ENCODE assay signal across 16 cellular contexts in the genomic region with DNA sequence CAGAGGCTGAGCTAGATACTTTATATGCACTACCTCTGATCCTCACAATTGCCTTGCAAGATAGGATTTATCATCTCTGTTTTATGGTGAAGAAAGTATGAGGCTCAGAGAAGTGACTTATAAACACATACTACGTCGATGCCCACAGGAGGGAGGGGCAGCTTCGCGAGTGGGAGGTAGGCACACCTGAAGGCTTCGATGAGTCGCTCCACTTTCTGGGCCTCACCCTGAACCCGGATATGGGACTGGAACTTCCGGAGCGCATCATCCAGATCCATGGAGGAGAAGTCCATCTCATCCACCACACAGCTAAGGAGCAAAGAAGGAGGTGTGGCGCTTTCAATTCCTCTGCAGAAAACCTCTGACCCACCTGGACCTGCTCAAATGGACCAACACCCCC. TPM values are rescaled to one million over a fixed set of nuclear protein-coding genes. Genes with fewer than 3 reads are reported as not detected.
A peak's percentile ranks its signal among the peaks of the same experiment; 100 is the strongest.
DNase-seq lines count a peak whose midpoint lies in the region; TF ChIP-seq lines count a peak whose summit lies in the region.
"Had no signal": no experiment of that assay in that cellular context is flagged by ENCODE, and none has a peak within 500 bp of the region (broad histone marks: within the 10 kb centered on the region; RNA-seq: fewer than 3 reads in every experiment).

No MANE protein-coding gene starts in this region.

- H3K36me3 ChIP-seq in mammary epithelial cell (ENCODE audit: insufficient read depth, low read length) (no peaks in the 10 kb centered on the region), breast epithelium (no peaks in the 10 kb centered on the region), neural progenitor cell (no peaks in the 10 kb centered on the region)

- no peak overlapping the region for H3K4me3 Mint-ChIP-seq in endothelial cell (ENCODE audit: unreplicated experiment)
- H3K4me3 Mint-ChIP-seq in neural progenitor cell: no peak overlapping the region
- H3K4me3 Mint-ChIP-seq: CD14-positive monocyte; CD4-positive, alpha-beta memory T cell; H9 had no signal

- in situ Hi-C loops in mammary epithelial cell (cut with MboI; ENCODE audit: low sequenced_read_pairs in 2 of 2): no loop called here

- 77% methylated on average over 10 of the region's 10 CpGs for WGBS in mammary epithelial cell (ENCODE audit: low coverage, missing lambda C conversion rate)

- H3K36me3 Mint-ChIP-seq in endothelial cell (ENCODE audit: low read depth, unreplicated experiment) (peaks cover 7% of the 10 kb centered on the region), neural progenitor cell (no peaks in the 10 kb centered on the region)
- H3K36me3 Mint-ChIP-seq: CD4-positive, alpha-beta memory T cell had no signal

- no peak overlapping the region for H3K4me2 ChIP-seq in mammary epithelial cell (ENCODE audit: insufficient read depth, low read depth, low read length)
- H3K4me2 ChIP-seq in neural progenitor cell: no peak overlapping the region
- H3K4me2 ChIP-seq: BLaER1 had no signal

- no peaks in the 10 kb centered on the region for H3K9me3 ChIP-seq in mammary epithelial cell (replicated peaks; ENCODE audit: insufficient read depth, low read length)
- no peaks in the 10 kb centered on the region for H3K9me3 ChIP-seq in breast epithelium
- no peaks in the 10 kb centered on the region for H3K9me3 ChIP-seq in neural progenitor cell (ENCODE audit: low read depth)
- H3K9me3 ChIP-seq: BLaER1 had no signal

- H3K4me3 ChIP-seq in mammary epithelial cell (replicated peaks in 1 of 3; ENCODE audit: insufficient read depth in 1 of 3, low read depth in 2 of 3, low read length in 3 of 3): no peak overlapping the region
- H3K4me3 ChIP-seq in breast epithelium: no peak overlapping the region
- H3K4me3 ChIP-seq in neural progenitor cell: no peak overlapping the region
- H3K4me3 ChIP-seq: BLaER1 had no signal

- H3K9ac ChIP-seq in mammary epithelial cell (ENCODE audit: insufficient read depth, low read length): no peak overlapping the region
- no peak overlapping the region for H3K9ac ChIP-seq in neural progenitor cell
- H3K9ac ChIP-seq: BLaER1 had no signal

- no peak overlapping the region for H3K27ac ChIP-seq in mammary epithelial cell (ENCODE audit: insufficient read depth, low read depth, low read length)
- no peak overlapping the region for H3K27ac ChIP-seq in breast epithelium
- no peak overlapping the region for H3K27ac ChIP-seq in neural progenitor cell
- H3K27ac ChIP-seq: BLaER1 had no signal

- H3K4me1 ChIP-seq in mammary epithelial cell (ENCODE audit: insufficient read depth, low read length) (no peaks in the 10 kb centered on the region), breast epithelium (no peaks in the 10 kb centered on the region), neural progenitor cell (peaks cover 10% of the 10 kb centered on the region)
- H3K4me1 ChIP-seq: BLaER1 had no signal

- DNase-seq in mammary epithelial cell (peak; percentile 61), breast epithelium (ENCODE audit: low spot score in 2 of 2) (no peak), endothelial cell (ENCODE audit: low spot score) (no peak), neural progenitor cell (ENCODE audit: low spot score) (no peak), putamen (ENCODE audit: low spot score) (no peak), NCI-H2107 treated with DMSO at 0.1 percent for 48 hours (lab: John Stamatoyannopoulos, UW; ENCODE audit: unreplicated experiment) (no peak)
- no peak for DNase-seq in NK-92 treated with Interleukin-12 subunit alpha and Interleukin-12 subunit beta, amount 100 ng/mL, for 24 hours (lab: John Stamatoyannopoulos, UW)
- DNase-seq: 8988T; CD4-positive, alpha-beta memory T cell; DMS153; DMS79; GDM1; H9; IMR-90 had no signal

- no peak for TF ChIP-seq CTCF in mammary epithelial cell (conservative IDR thresholded peaks at IDR 0.05 in 1 of 2, IDR thresholded peaks at IDR 0.05 in 1 of 2; ENCODE audit: extremely low read depth in 1 of 2, insufficient read depth in 1 of 2, low read depth in 1 of 2, low read length in 2 of 2)
- no peak for TF ChIP-seq CTCF in breast epithelium (IDR thresholded peaks at IDR 0.05)
- TF ChIP-seq CTCF in endothelial cell (IDR thresholded peaks at IDR 0.05; ENCODE audit: unreplicated experiment): no peak
- no peak for TF ChIP-seq CTCF in neural progenitor cell (IDR thresholded peaks at IDR 0.05)

- intact Hi-C loops in mammary epithelial cell (cut with micrococcal nuclease) (loop anchor here (5.0 kb wide), 1 partner anchor 69 kb away; no protein-coding TSS in a partner anchor), breast epithelium (cut with DNase I; ENCODE audit: low total_unique reads) (no loop called here)

- H3K27me3 Mint-ChIP-seq in endothelial cell (ENCODE audit: unreplicated experiment) (no peaks in the 10 kb centered on the region), neural progenitor cell (ENCODE audit: insufficient read depth, low read depth) (peaks cover 2% of the 10 kb centered on the region)
- H3K27me3 Mint-ChIP-seq: CD4-positive, alpha-beta memory T cell had no signal

- CTCF ChIA-PET in mammary epithelial cell (lab: Charles Lee; ENCODE audit: low non-redundant PET): no interaction called here

- peaks cover 6% of the 10 kb centered on the region for H3F3A ChIP-seq in neural progenitor cell (ENCODE audit: low read depth)

- H3K4me1 Mint-ChIP-seq in endothelial cell (ENCODE audit: unreplicated experiment) (peaks cover 5% of the 10 kb centered on the region), neural progenitor cell (peaks cover 4% of the 10 kb centered on the region)
- H3K4me1 Mint-ChIP-seq: CD14-positive monocyte; CD4-positive, alpha-beta memory T cell had no signal

- H3K27ac Mint-ChIP-seq in endothelial cell (ENCODE audit: unreplicated experiment): peak overlapping the region; percentile 57
- H3K27ac Mint-ChIP-seq in neural progenitor cell: peak overlapping the region; percentile 33
- H3K27ac Mint-ChIP-seq: CD14-positive monocyte, H9 had no signal

- no peak for TF ChIP-seq POLR2A in breast epithelium (IDR thresholded peaks at IDR 0.05)

- no peaks in the 10 kb centered on the region for H3K27me3 ChIP-seq in mammary epithelial cell (ENCODE audit: insufficient read depth, low read length)
- H3K27me3 ChIP-seq in breast epithelium: peaks cover 0 to 51% of the 10 kb centered on the region in 2 donors
- no peaks in the 10 kb centered on the region for H3K27me3 ChIP-seq in neural progenitor cell

- H3K9me3 Mint-ChIP-seq in endothelial cell (ENCODE audit: unreplicated experiment): no peaks in the 10 kb centered on the region
- H3K9me3 Mint-ChIP-seq in neural progenitor cell: no peaks in the 10 kb centered on the region
- H3K9me3 Mint-ChIP-seq: CD4-positive, alpha-beta memory T cell had no signal

- dilution Hi-C loops in mammary epithelial cell (cut with HindIII; ENCODE audit: low sequenced_read_pairs): no loop called here

- no peaks in the 10 kb centered on the region for H4K20me1 ChIP-seq in mammary epithelial cell (ENCODE audit: insufficient read depth, low read length)
- H4K20me1 ChIP-seq in neural progenitor cell (ENCODE audit: low read depth): no peaks in the 10 kb centered on the region

- H3K79me2 ChIP-seq in mammary epithelial cell (ENCODE audit: insufficient read depth, low read length) (no peaks in the 10 kb centered on the region), neural progenitor cell (ENCODE audit: low read depth) (no peaks in the 10 kb centered on the region)

- no peak overlapping the region for H2AFZ ChIP-seq in mammary epithelial cell (ENCODE audit: low read depth, low read length)
- H2AFZ ChIP-seq in neural progenitor cell (replicated peaks): no peak overlapping the region

- no TSS peak for BruUV-seq in mammary epithelial cell (replicated peaks; lab: Mats Ljungman, UMichigan)

RNA-seq across cellular contexts. Expression of a gene that starts 22.9 kb away (rescaled TPM):
- total RNA-seq in mammary epithelial cell (100 to 1,000 TPM; 106 to 125 TPM), breast epithelium (100 to 1,000 TPM in 2 of 3 donors, 10 to 100 TPM in 1; 63.5 to 136 (median 123) TPM), endothelial cell (ENCODE audit: unreplicated experiment) (132 TPM), neural progenitor cell (ENCODE audit: low replicate concordance) (118 and 223 TPM in 2 replicates)
- 40.2 TPM for polyA plus RNA-seq in mammary epithelial cell
- polyA minus RNA-seq in mammary epithelial cell: 90.0 TPM

RNA-seq across cellular contexts. Expression of a gene that starts 33.5 kb away (rescaled TPM):
- total RNA-seq in mammary epithelial cell: 10 to 100 TPM; 12.0 to 12.3 TPM
- polyA plus RNA-seq in mammary epithelial cell: 4.1 TPM
- 10.7 TPM for polyA minus RNA-seq in mammary epithelial cell
- total RNA-seq in breast epithelium: 10 to 100 TPM; 16.7 to 18.7 (median 18.3) TPM
- total RNA-seq in endothelial cell (ENCODE audit: unreplicated experiment): 38.9 TPM
- total RNA-seq in neural progenitor cell (ENCODE audit: low replicate concordance): 3.5 and 8.3 TPM in 2 replicates
